ENCODE assay signal across 36 cellular contexts in genomic region chr18:31281437-31281836, GRCh38. TPM values are rescaled to one million over a fixed set of nuclear protein-coding genes. Genes with fewer than 3 reads are reported as not detected.
"Had no signal": no experiment of that assay in that cellular context is flagged by ENCODE, and none has a peak within 500 bp of the region (broad histone marks: within the 10 kb centered on the region; RNA-seq: fewer than 3 reads in every experiment).

No MANE protein-coding gene starts in this region.

- ATAC-seq: foreskin keratinocyte; gastroesophageal sphincter; left colon; left ventricle myocardium superior; lower lobe of right lung; naive thymus-derived CD8-positive, alpha-beta T cell; sciatic nerve; stimulated activated naive CD8-positive, alpha-beta T cell treated with anti-CD3 and anti-CD28 coated beads, Interleukin-15, amount 100 ng/mL, for 72 hours; upper lobe of right lung had no signal

- H3K27me3 ChIP-seq: esophagus muscularis mucosa, foreskin keratinocyte, gastroesophageal sphincter, heart left ventricle, hepatocyte, right atrium auricular region, suprapubic skin, transverse colon, upper lobe of right lung, uterus had no signal

- H2AFZ ChIP-seq: hepatocyte had no signal

- H3K4me2 ChIP-seq: hepatocyte, smooth muscle cell had no signal

- H3K27me3 Mint-ChIP-seq: dendritic cell treated with granulocyte-macrophage colony-stimulating factor and Interleukin-4, amounts not matched to agents 40 ng/mL and 50 ng/mL, for 4 days; naive thymus-derived CD8-positive, alpha-beta T cell; stimulated activated naive CD8-positive, alpha-beta T cell treated with anti-CD3 and anti-CD28 coated beads, Interleukin-15, amount 100 ng/mL, for 72 hours had no signal

- H3K79me2 ChIP-seq: hepatocyte had no signal

- DNase-seq: effector CD8-positive, alpha-beta T cell; foreskin keratinocyte; heart left ventricle; immature natural killer cell; islet precursor cell; kidney glomerular epithelial cell; left colon; left ventricle myocardium superior; lower lobe of right lung; naive thymus-derived CD8-positive, alpha-beta T cell; nephron progenitor cell; nucleus accumbens; stimulated activated CD4-positive, alpha-beta T cell treated with anti-CD3 and anti-CD28 coated beads, Interleukin-12 subunit alpha, Interleukin-12 subunit beta, amount 100 ng/mL, for 4 hours; stimulated activated CD4-positive, alpha-beta T cell treated with anti-CD3 and anti-CD28 coated beads, Interleukin-1b, Interleukin-23, amount 100 ng/mL, for 48 hours; stimulated activated CD4-positive, alpha-beta T cell treated with anti-CD3 and anti-CD28 coated beads, Interleukin-4, amount 100 ng/mL, for 1 hour; stimulated activated CD8-positive, alpha-beta memory T cell treated with anti-CD3 and anti-CD28 coated beads, Interleukin-4, amount 100 ng/mL, for 48 hours; stimulated activated naive CD4-positive, alpha-beta T cell; stimulated activated naive CD8-positive, alpha-beta T cell treated with anti-CD3 and anti-CD28 coated beads, Interleukin-15, amount 100 ng/mL, for 72 hours; transverse colon; upper lobe of right lung; uterus had no signal

- H3K9me3 ChIP-seq: esophagus muscularis mucosa, gastroesophageal sphincter, lower lobe of right lung, prostate gland, right atrium auricular region, suprapubic skin, transverse colon, upper lobe of right lung, uterus had no signal

- H3K4me1 Mint-ChIP-seq: immature natural killer cell; stimulated activated naive CD8-positive, alpha-beta T cell treated with anti-CD3 and anti-CD28 coated beads, Interleukin-15, amount 100 ng/mL, for 72 hours had no signal

- H3K36me3 ChIP-seq: esophagus muscularis mucosa, gastroesophageal sphincter, heart left ventricle, lower lobe of right lung, prostate gland, right atrium auricular region, suprapubic skin, transverse colon, upper lobe of right lung, uterus had no signal

- H3K4me3 ChIP-seq: esophagus muscularis mucosa, gastroesophageal sphincter, heart left ventricle, hepatocyte, lower lobe of right lung, prostate gland, right atrium auricular region, smooth muscle cell, suprapubic skin, transverse colon, upper lobe of right lung, uterus had no signal

- H3K4me3 Mint-ChIP-seq: dendritic cell treated with granulocyte-macrophage colony-stimulating factor and Interleukin-4, amounts not matched to agents 40 ng/mL and 50 ng/mL, for 4 days; immature natural killer cell; naive thymus-derived CD8-positive, alpha-beta T cell; nephron progenitor cell; stimulated activated naive CD8-positive, alpha-beta T cell treated with anti-CD3 and anti-CD28 coated beads, Interleukin-15, amount 100 ng/mL, for 72 hours had no signal

- H3K27ac Mint-ChIP-seq: dendritic cell treated with granulocyte-macrophage colony-stimulating factor and Interleukin-4, amounts not matched to agents 40 ng/mL and 50 ng/mL, for 4 days; immature natural killer cell; naive thymus-derived CD8-positive, alpha-beta T cell; nephron progenitor cell; stimulated activated naive CD8-positive, alpha-beta T cell treated with anti-CD3 and anti-CD28 coated beads, Interleukin-15, amount 100 ng/mL, for 72 hours had no signal

- H3K4me1 ChIP-seq: esophagus muscularis mucosa, foreskin keratinocyte, gastroesophageal sphincter, lower lobe of right lung, prostate gland, upper lobe of right lung, uterus had no signal

- H3K27ac ChIP-seq: esophagus muscularis mucosa, foreskin keratinocyte, gastroesophageal sphincter, hepatocyte, lower lobe of right lung, prostate gland, suprapubic skin, transverse colon, upper lobe of right lung, uterus had no signal

RNA-seq across cellular contexts. Expression of gene DSG1, which starts 36.5 kb away (rescaled TPM):
- total RNA-seq: endothelial cell of umbilical vein; epithelial cell of proximal tubule; esophagus muscularis mucosa; fibroblast of lung; left colon; lower lobe of right lung; mesenteric fat pad; myocyte; naive thymus-derived CD8-positive, alpha-beta T cell; osteocyte; upper lobe of right lung had no signal
- polyA plus RNA-seq: endothelial cell of umbilical vein; fibroblast of lung; immature natural killer cell; naive thymus-derived CD8-positive, alpha-beta T cell had no signal
